In genomic region chr12:46409974-46410373, GRCh38 we compare ENCODE assay signal across 22 cellular contexts. TPM values are rescaled to one million over a fixed set of nuclear protein-coding genes. Genes with fewer than 3 reads are reported as not detected.
DNase-seq lines count a peak whose midpoint lies in the region; ATAC-seq, FAIRE-seq and TF ChIP-seq lines count a peak whose summit lies in the region.
"Had no signal": no experiment of that assay in that cellular context is flagged by ENCODE, and none has a peak within 500 bp of the region (broad histone marks: within the 10 kb centered on the region; RNA-seq: fewer than 3 reads in every experiment).

No MANE protein-coding gene starts in this region.

- intact Hi-C loops in heart right ventricle (cut with DNase I) (no loop called here), left ventricle myocardium superior (cut with micrococcal nuclease) (no loop called here), gastrocnemius medialis (cut with DNase I; ENCODE audit: low total_unique reads) (no loop called here)

- H3K27me3 ChIP-seq in heart right ventricle: no peaks in the 10 kb centered on the region
- no peaks in the 10 kb centered on the region for H3K27me3 ChIP-seq in adipocyte (replicated peaks; ENCODE audit: control insufficient read depth, insufficient read depth, low read length)
- no peaks in the 10 kb centered on the region for H3K27me3 ChIP-seq in gastrocnemius medialis
- H3K27me3 ChIP-seq: BE2C had no signal

- FAIRE-seq in A549 (lab: Jason Lieb, UNC): no peak
- FAIRE-seq: GM12878, HTR-8/SVneo had no signal

- no peak for TF ChIP-seq RAD21 in A549 (conservative IDR thresholded peaks at IDR 0.05 in 1 of 2, IDR thresholded peaks at IDR 0.05 in 1 of 2)

- in situ Hi-C loops in gastrocnemius medialis (cut with MboI; ENCODE audit: low sequenced_read_pairs in 4 of 4): no loop called here

- POLR2A ChIA-PET in A549 (lab: Yijun Ruan, JAX): no interaction called here

- H3K36me3 ChIP-seq in heart right ventricle (no peaks in the 10 kb centered on the region), adipocyte (ENCODE audit: control insufficient read depth, insufficient read depth, low read length, severe bottlenecking) (no peaks in the 10 kb centered on the region), gastrocnemius medialis (no peaks in the 10 kb centered on the region)
- H3K36me3 ChIP-seq: BE2C had no signal

- TF ChIP-seq POLR2A in A549 (IDR thresholded peaks at IDR 0.05; ENCODE audit: low read length): no peak
- no peak for TF ChIP-seq POLR2A in gastrocnemius medialis (IDR thresholded peaks at IDR 0.05)

- CTCF ChIA-PET in A549 (lab: Yijun Ruan, JAX): no interaction called here

- H3K27ac ChIP-seq in heart right ventricle (peak overlapping the region in 9 of 10 donors; percentile 7 to 78 (median 46)), A549 (no peak overlapping the region), gastrocnemius medialis (peak overlapping the region; percentile 35 to 71 (median 64))

- H3K4me1 ChIP-seq in heart right ventricle (peaks cover 7 to 60% (median 33%) of the 10 kb centered on the region in 9 donors), A549 (no peaks in the 10 kb centered on the region), adipocyte (ENCODE audit: control insufficient read depth, insufficient read depth, low read length) (peaks cover 38% of the 10 kb centered on the region), gastrocnemius medialis (peaks cover 37 to 46% of the 10 kb centered on the region in 2 donors)
- H3K4me1 ChIP-seq: BE2C had no signal

- TF ChIP-seq EP300 in A549 (IDR thresholded peaks at IDR 0.05): no peak

- DNase-seq in heart right ventricle: no peak
- no peak for DNase-seq in left ventricle myocardium superior
- DNase-seq in A549 (ENCODE audit: low read depth in 1 of 2, low spot score in 1 of 2): no peak
- DNase-seq in adipocyte (ENCODE audit: low read depth): no peak
- DNase-seq in gastrocnemius medialis: no peak
- no peak for DNase-seq in NCI-H82 treated with DMSO at 0.1 percent for 48 hours (lab: John Stamatoyannopoulos, UW; ENCODE audit: unreplicated experiment)
- DNase-seq: ACHN; BE2C; C1 segment of cervical spinal cord; CD4-positive, CD25-positive, alpha-beta regulatory T cell; CD8-positive, alpha-beta memory T cell; COR-L47; DMS 273 treated with DMSO at 0.1 percent for 48 hours; DMS53; DND-41; EL; GOT3; H7; HFFc6 had no signal

- H3K9me3 ChIP-seq in heart right ventricle (no peaks in the 10 kb centered on the region), A549 (no peaks in the 10 kb centered on the region), adipocyte (ENCODE audit: control insufficient read depth, low read length) (peaks cover 1% of the 10 kb centered on the region), gastrocnemius medialis (no peaks in the 10 kb centered on the region)
- H3K9me3 ChIP-seq: BE2C had no signal

- 54 to 76% methylated on average over 1 of the region's 1 CpG for WGBS in heart right ventricle, 2 donors
- WGBS in A549 (ENCODE audit: missing lambda C conversion rate): 71% methylated on average over 1 of the region's 1 CpG

- no peak for TF ChIP-seq CTCF in heart right ventricle (IDR thresholded peaks at IDR 0.05)
- TF ChIP-seq CTCF in A549 (IDR thresholded peaks at IDR 0.05): no peak
- no peak for TF ChIP-seq CTCF in gastrocnemius medialis (IDR thresholded peaks at IDR 0.05 in 4 of 5, conservative IDR thresholded peaks at IDR 0.05 in 1 of 5)

- peak overlapping the region; percentile 60 for H3K9ac ChIP-seq in adipocyte (ENCODE audit: low read length)

- no peak overlapping the region for H3K4me3 ChIP-seq in heart right ventricle
- no peak overlapping the region for H3K4me3 ChIP-seq in A549
- H3K4me3 ChIP-seq in adipocyte (ENCODE audit: low read length): peak overlapping the region; percentile 23
- H3K4me3 ChIP-seq in gastrocnemius medialis: no peak overlapping the region
- H3K4me3 ChIP-seq: GM12878 had no signal

- no peak overlapping the region for H3K4me2 ChIP-seq in A549

- ATAC-seq in heart right ventricle (peak in 1 of 8 donors; percentile 17), left ventricle myocardium superior (no peak), A549 (no peak), gastrocnemius medialis (no peak)
- ATAC-seq: GM12878, HCT116 had no signal

TF ChIP-seq in A549, 52 proteins besides CTCF, POLR2A, EP300 and RAD21:
- TF ChIP-seq MAFK (IDR thresholded peaks at IDR 0.05; ENCODE audit: partially characterized antibody) (peak; percentile 70), EHF (CRISPR knock-in tag; IDR thresholded peaks at IDR 0.05) (no peak)

RNA-seq across cellular contexts. Expression of gene SLC38A2, which starts 37.4 kb away (rescaled TPM):
- 100 to 1,000 TPM in 8 of 10 donors, 10 to 100 TPM in 2; 82.1 to 203 (median 110) TPM for total RNA-seq in heart right ventricle
- 10 to 100 TPM; 65.3 to 90.0 TPM for polyA plus RNA-seq in heart right ventricle
- 165 TPM for total RNA-seq in left ventricle myocardium superior
- polyA plus RNA-seq in A549 (2011; rRNA removed): 366 and 519 TPM in 2 replicates
- polyA plus RNA-seq in A549 (2012; cell fraction: cytosol; rRNA removed): 38.6 and 50.8 TPM in 2 replicates
- 108 and 151 TPM in 2 replicates for polyA plus RNA-seq in A549 (2012; cell fraction: nucleus; rRNA removed)
- 131 to 195 TPM (median 187 TPM) in 3 replicates for polyA plus RNA-seq in A549 (2017; fragmentation: RNase III; extraction: RNeasy Plus Mini Kit Qiagen cat#74134 plus additional on column Dnase treatment)
- polyA minus RNA-seq in A549 (2011; rRNA and poly(A)+ RNA removed): 230 and 257 TPM in 2 replicates
- total RNA-seq in gastrocnemius medialis: 100 to 1,000 TPM; 260 to 853 (median 400) TPM

Comparison
In these comparisons a context has a peak if more than half of its experiments do, and no peak if none do; other contexts are left out.
1. H3K27ac ChIP-seq: peak in heart right ventricle (9 of 10) and gastrocnemius medialis (4 of 4); none in A549 (0 of 2).